In the genomic region with DNA sequence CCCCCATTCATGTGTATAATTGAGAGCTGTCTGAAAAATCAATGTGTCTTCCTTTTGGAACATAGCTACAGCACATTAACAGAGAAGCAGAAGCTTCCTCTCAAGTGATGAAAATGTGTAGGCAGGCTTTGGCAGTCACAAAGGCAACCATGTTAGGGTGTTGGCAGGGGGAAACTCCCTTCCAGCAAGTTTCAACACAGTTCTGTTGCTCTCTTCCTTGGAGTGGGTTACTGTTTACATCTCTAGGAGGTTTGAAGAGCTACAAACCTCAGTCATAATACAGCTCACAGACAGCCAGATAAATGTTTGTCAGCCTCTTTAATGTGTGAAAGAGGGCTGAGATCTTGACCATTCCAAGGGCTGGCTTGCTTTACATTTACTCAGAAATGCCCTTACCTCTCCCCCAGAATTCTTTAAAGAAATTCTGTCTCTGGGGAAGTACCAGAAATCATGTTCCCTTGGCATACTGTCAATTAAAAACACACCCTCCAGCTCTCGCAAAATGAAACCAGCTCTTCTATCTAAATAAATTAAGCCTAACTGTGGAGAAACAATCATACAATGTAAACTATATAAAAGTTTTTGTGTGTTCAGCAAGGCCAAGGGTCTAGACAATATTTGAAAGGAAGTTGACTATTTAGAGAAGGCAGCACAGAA, we compare ENCODE assay signal across 12 cellular contexts. TPM values are rescaled to one million over a fixed set of nuclear protein-coding genes. Genes with fewer than 3 reads are reported as not detected.
DNase-seq lines count a peak whose midpoint lies in the region; ATAC-seq and TF ChIP-seq lines count a peak whose summit lies in the region.
"Had no signal": no experiment of that assay in that cellular context is flagged by ENCODE, and none has a peak within 500 bp of the region (broad histone marks: within the 10 kb centered on the region; RNA-seq: fewer than 3 reads in every experiment).

No MANE protein-coding gene starts in this region.

- no peaks in the 10 kb centered on the region for H3K9me3 Mint-ChIP-seq in activated CD4-positive, alpha-beta memory T cell treated with anti-CD3 and anti-CD28 coated beads for 36 hours
- H3K9me3 Mint-ChIP-seq in activated CD4-positive, alpha-beta memory T cell treated with anti-CD3 and anti-CD28 coated beads, Interleukin-2, amount 10 ng/mL, durations not matched to agents 7 days and 5 days, result no peaks in the 10 kb centered on the region
- H3K9me3 Mint-ChIP-seq in stimulated activated naive B cell treated with anti-CD40 and anti-IgM and Interleukin-4, amounts not matched to agents 10 μg/mL and 1 μg/mL and 100 μg/mL, for 72 hours, result no peaks in the 10 kb centered on the region
- no peaks in the 10 kb centered on the region for H3K9me3 Mint-ChIP-seq in immature natural killer cell

- no peak overlapping the region for H3K9ac ChIP-seq in OCI-LY3 (ENCODE audit: low read length)

- H3K27ac ChIP-seq in OCI-LY3 (ENCODE audit: low read length), result no peak overlapping the region

- peaks cover 10% of the 10 kb centered on the region for H3K4me1 ChIP-seq in OCI-LY3 (ENCODE audit: low read length)

- no peaks in the 10 kb centered on the region for H3K79me2 ChIP-seq in OCI-LY3 (ENCODE audit: low read length)

- H3K27me3 ChIP-seq in OCI-LY3 (ENCODE audit: low read depth, low read length), result no peaks in the 10 kb centered on the region

- POLR2A ChIA-PET in activated CD4-positive, alpha-beta memory T cell treated with anti-CD3 and anti-CD28 coated beads for 36 hours (lab: Charles Lee), result no interaction called here
- POLR2A ChIA-PET in activated CD4-positive, alpha-beta memory T cell treated with anti-CD3 and anti-CD28 coated beads, Interleukin-2, amount 10 ng/mL, durations not matched to agents 7 days and 5 days (lab: Charles Lee), result interaction anchor here (1.0 kb wide), 2 partner anchors 9 to 18 kb away, joined by 3 read pairs; no protein-coding TSS in a partner anchor

- peak overlapping the region; percentile 30; the same call in 1 of the 2 replicates for H2AFZ ChIP-seq in OCI-LY3 (ENCODE audit: low read depth, low read length)

- ATAC-seq in stimulated activated naive B cell treated with anti-CD40 and anti-IgM and Interleukin-4, amounts not matched to agents 10 μg/mL and 1 μg/mL and 100 μg/mL, for 72 hours (replicated peaks), result peak; percentile 63 to 80
- ATAC-seq in GM19351 (IDR thresholded peaks at IDR 0.05; ENCODE audit: unreplicated experiment), result no peak

- H3K27me3 Mint-ChIP-seq in activated CD4-positive, alpha-beta memory T cell treated with anti-CD3 and anti-CD28 coated beads for 36 hours, result no peaks in the 10 kb centered on the region
- peaks cover 2% of the 10 kb centered on the region for H3K27me3 Mint-ChIP-seq in activated CD4-positive, alpha-beta memory T cell treated with anti-CD3 and anti-CD28 coated beads, Interleukin-2, amount 10 ng/mL, durations not matched to agents 7 days and 5 days
- peaks cover 0 to 3% of the 10 kb centered on the region in 2 donors for H3K27me3 Mint-ChIP-seq in stimulated activated naive B cell treated with anti-CD40 and anti-IgM and Interleukin-4, amounts not matched to agents 10 μg/mL and 1 μg/mL and 100 μg/mL, for 72 hours
- H3K27me3 Mint-ChIP-seq in immature natural killer cell (ENCODE audit: low read depth in 3 of 3), result peaks cover 0 to 11% (median 2%) of the 10 kb centered on the region in 3 donors

- no peak for TF ChIP-seq CTCF in OCI-LY3 (IDR thresholded peaks at IDR 0.05; ENCODE audit: low read depth, low read length)

- CTCF ChIA-PET in activated CD4-positive, alpha-beta memory T cell treated with anti-CD3 and anti-CD28 coated beads for 36 hours (lab: Charles Lee), result no interaction called here
- CTCF ChIA-PET in activated CD4-positive, alpha-beta memory T cell treated with anti-CD3 and anti-CD28 coated beads, Interleukin-2, amount 10 ng/mL, durations not matched to agents 7 days and 5 days (lab: Charles Lee), result no interaction called here

- H3K4me2 ChIP-seq in OCI-LY3 (ENCODE audit: low read length), result peak overlapping the region; percentile 35

- no peak overlapping the region for H3K4me3 ChIP-seq in OCI-LY3 (ENCODE audit: low read length)

- peak; percentile 26 for DNase-seq in activated CD4-positive, alpha-beta memory T cell treated with anti-CD3 and anti-CD28 coated beads for 36 hours
- DNase-seq in activated CD4-positive, alpha-beta memory T cell treated with anti-CD3 and anti-CD28 coated beads, Interleukin-2, amount 10 ng/mL, durations not matched to agents 7 days and 5 days, result no peak
- DNase-seq in fibroblast of the conjunctiva (ENCODE audit: low read depth), result peak; percentile 31
- DNase-seq in stimulated activated naive B cell treated with anti-CD40 and anti-IgM and Interleukin-4, amounts not matched to agents 10 μg/mL and 1 μg/mL and 100 μg/mL, for 72 hours, result no peak
- no peak for DNase-seq in SW480 (ENCODE audit: low spot score)
- DNase-seq in immature natural killer cell, result no peak
- DNase-seq: cerebellar nuclear complex; NCI-H510A treated with DMSO at 0.1 percent for 48 hours; stimulated activated CD4-positive, alpha-beta T cell treated with anti-CD3 and anti-CD28 coated beads, Interleukin-4, amount 100 ng/mL, for 4 hours; SW 1271 had no signal

- H3K36me3 ChIP-seq in OCI-LY3 (replicated peaks; ENCODE audit: low read depth, low read length), result no peaks in the 10 kb centered on the region

- no peaks in the 10 kb centered on the region for H4K20me1 ChIP-seq in OCI-LY3 (ENCODE audit: insufficient read depth, low read length)

- H3K27ac Mint-ChIP-seq in activated CD4-positive, alpha-beta memory T cell treated with anti-CD3 and anti-CD28 coated beads for 36 hours, result peak overlapping the region; percentile 69
- no peak overlapping the region for H3K27ac Mint-ChIP-seq in activated CD4-positive, alpha-beta memory T cell treated with anti-CD3 and anti-CD28 coated beads, Interleukin-2, amount 10 ng/mL, durations not matched to agents 7 days and 5 days
- H3K27ac Mint-ChIP-seq in stimulated activated naive B cell treated with anti-CD40 and anti-IgM and Interleukin-4, amounts not matched to agents 10 μg/mL and 1 μg/mL and 100 μg/mL, for 72 hours, result no peak overlapping the region
- H3K27ac Mint-ChIP-seq in immature natural killer cell, result peak overlapping the region in 1 of 6 donors; percentile 26

- peaks cover 8% of the 10 kb centered on the region for H3K4me1 Mint-ChIP-seq in activated CD4-positive, alpha-beta memory T cell treated with anti-CD3 and anti-CD28 coated beads for 36 hours (ENCODE audit: low read depth)
- H3K4me1 Mint-ChIP-seq in activated CD4-positive, alpha-beta memory T cell treated with anti-CD3 and anti-CD28 coated beads, Interleukin-2, amount 10 ng/mL, durations not matched to agents 7 days and 5 days, result peaks cover 3% of the 10 kb centered on the region
- peaks cover 4 to 11% of the 10 kb centered on the region in 2 donors for H3K4me1 Mint-ChIP-seq in stimulated activated naive B cell treated with anti-CD40 and anti-IgM and Interleukin-4, amounts not matched to agents 10 μg/mL and 1 μg/mL and 100 μg/mL, for 72 hours
- peaks cover 0 to 3% of the 10 kb centered on the region in 2 donors for H3K4me1 Mint-ChIP-seq in immature natural killer cell

- H3K36me3 Mint-ChIP-seq in activated CD4-positive, alpha-beta memory T cell treated with anti-CD3 and anti-CD28 coated beads for 36 hours, result no peaks in the 10 kb centered on the region
- H3K36me3 Mint-ChIP-seq in activated CD4-positive, alpha-beta memory T cell treated with anti-CD3 and anti-CD28 coated beads, Interleukin-2, amount 10 ng/mL, durations not matched to agents 7 days and 5 days (ENCODE audit: low read depth), result no peaks in the 10 kb centered on the region
- H3K36me3 Mint-ChIP-seq in stimulated activated naive B cell treated with anti-CD40 and anti-IgM and Interleukin-4, amounts not matched to agents 10 μg/mL and 1 μg/mL and 100 μg/mL, for 72 hours, result no peaks in the 10 kb centered on the region
- peaks cover 0 to 3% (median 0%) of the 10 kb centered on the region in 3 donors for H3K36me3 Mint-ChIP-seq in immature natural killer cell

- H3K9me3 ChIP-seq in OCI-LY3 (ENCODE audit: insufficient read depth, low read length), result no peaks in the 10 kb centered on the region

- intact Hi-C loops in activated CD4-positive, alpha-beta memory T cell treated with anti-CD3 and anti-CD28 coated beads for 36 hours (cut with micrococcal nuclease), result loop anchor here (2.0 kb wide), 1 partner anchor 19 kb away; a partner anchor contains a TSS

- H3K4me3 Mint-ChIP-seq in activated CD4-positive, alpha-beta memory T cell treated with anti-CD3 and anti-CD28 coated beads for 36 hours, result no peak overlapping the region
- no peak overlapping the region for H3K4me3 Mint-ChIP-seq in activated CD4-positive, alpha-beta memory T cell treated with anti-CD3 and anti-CD28 coated beads, Interleukin-2, amount 10 ng/mL, durations not matched to agents 7 days and 5 days
- H3K4me3 Mint-ChIP-seq in stimulated activated naive B cell treated with anti-CD40 and anti-IgM and Interleukin-4, amounts not matched to agents 10 μg/mL and 1 μg/mL and 100 μg/mL, for 72 hours, result no peak overlapping the region
- H3K4me3 Mint-ChIP-seq in immature natural killer cell, result no peak overlapping the region

RNA-seq across cellular contexts. Expression of a gene that starts 18.9 kb away (rescaled TPM):
- 10 to 100 TPM; 13.6 to 14.0 TPM for total RNA-seq in activated CD4-positive, alpha-beta memory T cell treated with anti-CD3 and anti-CD28 coated beads for 36 hours
- 10 to 100 TPM; 17.9 to 19.5 TPM for total RNA-seq in activated CD4-positive, alpha-beta memory T cell treated with anti-CD3 and anti-CD28 coated beads, Interleukin-2, amount 10 ng/mL, durations not matched to agents 7 days and 5 days
- 10 to 100 TPM in 1 of 3 donors, 1 to 10 TPM in 2; 7.3 to 13.6 (median 9.1) TPM for polyA plus RNA-seq in immature natural killer cell

RNA-seq across cellular contexts. Expression of a gene that starts 41.8 kb away (rescaled TPM):
- not detected for total RNA-seq in activated CD4-positive, alpha-beta memory T cell treated with anti-CD3 and anti-CD28 coated beads for 36 hours
- total RNA-seq in activated CD4-positive, alpha-beta memory T cell treated with anti-CD3 and anti-CD28 coated beads, Interleukin-2, amount 10 ng/mL, durations not matched to agents 7 days and 5 days, result not detected
- 1 to 10 TPM in 1 of 3 donors, under 1 TPM in 1, not detected in 1; 0.96 to 4.0 TPM for polyA plus RNA-seq in immature natural killer cell

Comparison
In these comparisons a context has a peak if more than half of its experiments do, and no peak if none do; other contexts are left out.
1. DNase-seq: peak in activated CD4-positive, alpha-beta memory T cell treated with anti-CD3 and anti-CD28 coated beads for 36 hours (single experiment) and fibroblast of the conjunctiva (single experiment); none in activated CD4-positive, alpha-beta memory T cell treated with anti-CD3 and anti-CD28 coated beads, Interleukin-2, amount 10 ng/mL, durations not matched to agents 7 days and 5 days (single experiment), stimulated activated naive B cell treated with anti-CD40 and anti-IgM and Interleukin-4, amounts not matched to agents 10 μg/mL and 1 μg/mL and 100 μg/mL, for 72 hours (single experiment), SW480 (single experiment) and immature natural killer cell (0 of 3).